Comparison of ENCODE assay signal across 1 cellular context in the genomic region with DNA sequence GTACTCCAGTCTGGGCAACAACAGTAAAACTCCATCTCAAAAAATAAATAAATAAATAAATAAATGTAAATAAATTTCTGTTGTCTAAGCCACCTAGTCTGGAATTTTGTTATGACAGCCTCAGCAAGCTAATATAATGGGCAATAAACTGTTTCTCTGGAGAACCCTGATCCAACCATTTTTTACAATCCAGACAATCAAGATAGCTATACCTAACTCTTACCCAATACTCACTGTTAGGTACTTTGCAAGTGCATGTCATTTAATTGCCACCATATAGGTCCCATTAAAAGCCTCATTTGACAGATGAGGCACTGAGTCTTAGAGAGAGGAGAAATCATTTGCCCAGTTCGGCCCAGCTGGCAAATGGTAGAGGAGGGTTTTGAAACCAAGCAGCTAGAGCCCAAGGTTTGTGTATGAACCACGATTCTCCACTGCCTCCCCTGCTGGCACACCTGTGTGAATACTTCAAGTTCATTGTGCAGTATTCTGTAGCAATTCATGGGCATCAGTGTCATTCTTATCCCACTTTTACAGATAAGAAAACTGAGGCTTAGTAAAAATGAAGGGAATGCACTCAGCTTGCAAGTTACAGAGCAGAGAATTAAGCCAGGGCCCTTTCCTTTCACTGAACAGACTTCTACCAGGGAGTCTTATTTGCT.
TF ChIP-seq lines count a peak whose summit lies in the region.

No MANE protein-coding gene starts in this region.

TF ChIP-seq in GM12878, 131 proteins besides CTCF, POLR2A, EP300 and RAD21 (continued from another document):
- no peak for TF ChIP-seq BCLAF1 (IDR thresholded peaks at IDR 0.05)
- TF ChIP-seq, protein P1, sequence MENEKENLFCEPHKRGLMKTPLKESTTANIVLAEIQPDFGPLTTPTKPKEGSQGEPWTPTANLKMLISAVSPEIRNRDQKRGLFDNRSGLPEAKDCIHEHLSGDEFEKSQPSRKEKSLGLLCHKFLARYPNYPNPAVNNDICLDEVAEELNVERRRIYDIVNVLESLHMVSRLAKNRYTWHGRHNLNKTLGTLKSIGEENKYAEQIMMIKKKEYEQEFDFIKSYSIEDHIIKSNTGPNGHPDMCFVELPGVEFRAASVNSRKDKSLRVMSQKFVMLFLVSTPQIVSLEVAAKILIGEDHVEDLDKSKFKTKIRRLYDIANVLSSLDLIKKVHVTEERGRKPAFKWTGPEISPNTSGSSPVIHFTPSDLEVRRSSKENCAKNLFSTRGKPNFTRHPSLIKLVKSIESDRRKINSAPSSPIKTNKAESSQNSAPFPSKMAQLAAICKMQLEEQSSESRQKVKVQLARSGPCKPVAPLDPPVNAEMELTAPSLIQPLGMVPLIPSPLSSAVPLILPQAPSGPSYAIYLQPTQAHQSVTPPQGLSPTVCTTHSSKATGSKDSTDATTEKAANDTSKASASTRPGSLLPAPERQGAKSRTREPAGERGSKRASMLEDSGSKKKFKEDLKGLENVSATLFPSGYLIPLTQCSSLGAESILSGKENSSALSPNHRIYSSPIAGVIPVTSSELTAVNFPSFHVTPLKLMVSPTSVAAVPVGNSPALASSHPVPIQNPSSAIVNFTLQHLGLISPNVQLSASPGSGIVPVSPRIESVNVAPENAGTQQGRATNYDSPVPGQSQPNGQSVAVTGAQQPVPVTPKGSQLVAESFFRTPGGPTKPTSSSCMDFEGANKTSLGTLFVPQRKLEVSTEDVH (IDR thresholded peaks at IDR 0.05; ENCODE audit: low read depth, partially characterized antibody), result no peak
- TF ChIP-seq HDAC2 (IDR thresholded peaks at IDR 0.05), result no peak
- TF ChIP-seq BMI1 (IDR thresholded peaks at IDR 0.05; ENCODE audit: borderline replicate concordance), result no peak
- TF ChIP-seq ZBTB4 (CRISPR knock-in tag; IDR thresholded peaks at IDR 0.05), result no peak
- no peak for TF ChIP-seq EED (IDR thresholded peaks at IDR 0.05; ENCODE audit: low read depth)
- TF ChIP-seq PBX3 (IDR thresholded peaks at IDR 0.05; ENCODE audit: insufficient replicate concordance, low read depth, low read length), result no peak
- no peak for TF ChIP-seq ZNF622 (IDR thresholded peaks at IDR 0.05)
- no peak for TF ChIP-seq NRF1 (conservative IDR thresholded peaks at IDR 0.05; ENCODE audit: low read depth, low read length)
- TF ChIP-seq MEF2B (IDR thresholded peaks at IDR 0.05; ENCODE audit: partially characterized antibody, poor library complexity, severe bottlenecking), result no peak
- TF ChIP-seq JUND (IDR thresholded peaks at IDR 0.05; ENCODE audit: low read depth, low read length), result no peak
- no peak for TF ChIP-seq TARDBP (IDR thresholded peaks at IDR 0.05; ENCODE audit: borderline replicate concordance)
- TF ChIP-seq PML (IDR thresholded peaks at IDR 0.05; ENCODE audit: low read length), result no peak
- TF ChIP-seq PAX5 (IDR thresholded peaks at IDR 0.05; ENCODE audit: borderline replicate concordance, low read depth, low read length), result no peak
- no peak for TF ChIP-seq NR2F1 (conservative IDR thresholded peaks at IDR 0.05)
- TF ChIP-seq IKZF1 (conservative IDR thresholded peaks at IDR 0.05), result no peak
